1 cellular context compared by ENCODE assay signal in genomic region chr1:1777950-1778826, GRCh38.
A peak's percentile ranks its signal among the peaks of the same experiment; 100 is the strongest.
TF ChIP-seq lines count a peak whose summit lies in the region.

TSS of gene NADK (minus strand) at chr1:1778470. CDS start at chr1:1765406, 13,064 bp downstream.

TF ChIP-seq in HEK293, 187 proteins besides CTCF, POLR2A, EP300 and RAD21 (continued from another document):
- TF ChIP-seq ZNF449 (tag by site-specific recombination; IDR thresholded peaks at IDR 0.05) (peak; percentile 56; the same call in 1 of the 2 replicates), GLIS2 (tag by site-specific recombination; IDR thresholded peaks at IDR 0.05) (peak; percentile 13; the same call in 1 of the 2 replicates), HOXC10 (CRISPR knock-in tag; IDR thresholded peaks at IDR 0.05) (peak; percentile 46; the same call in 1 of the 2 replicates), REST (tag by site-specific recombination; IDR thresholded peaks at IDR 0.05) (peak; percentile 77), ZFHX2 (tag by site-specific recombination; conservative IDR thresholded peaks at IDR 0.05) (peak; percentile 21; the same call in 1 of the 2 replicates), KLF8 (tag by site-specific recombination; IDR thresholded peaks at IDR 0.05) (peak; percentile 48; the same call in 1 of the 2 replicates), ZNF580 (tag by site-specific recombination; IDR thresholded peaks at IDR 0.05) (no peak), ZNF366 (tag by site-specific recombination; conservative IDR thresholded peaks at IDR 0.05) (no peak), ZNF626 (tag by site-specific recombination; IDR thresholded peaks at IDR 0.05) (no peak), YY1 (tag by site-specific recombination; IDR thresholded peaks at IDR 0.05) (0 out of 2 replicates have a peak, but pooled peaks have one; percentile 32), ZNF280C (tag by site-specific recombination; IDR thresholded peaks at IDR 0.05) (no peak), ZBTB11 (tag by site-specific recombination; conservative IDR thresholded peaks at IDR 0.05; ENCODE audit: low read depth) (no peak), SP2 (tag by site-specific recombination; IDR thresholded peaks at IDR 0.05) (peak; percentile 67; the same call in 1 of the 2 replicates), HOXA7 (CRISPR knock-in tag; IDR thresholded peaks at IDR 0.05; ENCODE audit: borderline replicate concordance) (no peak), ZNF157 (tag by site-specific recombination; IDR thresholded peaks at IDR 0.05) (no peak), ZNF692 (tag by site-specific recombination; IDR thresholded peaks at IDR 0.05) (peak; percentile 91; the same call in 1 of the 2 replicates)
